In the genomic region with DNA sequence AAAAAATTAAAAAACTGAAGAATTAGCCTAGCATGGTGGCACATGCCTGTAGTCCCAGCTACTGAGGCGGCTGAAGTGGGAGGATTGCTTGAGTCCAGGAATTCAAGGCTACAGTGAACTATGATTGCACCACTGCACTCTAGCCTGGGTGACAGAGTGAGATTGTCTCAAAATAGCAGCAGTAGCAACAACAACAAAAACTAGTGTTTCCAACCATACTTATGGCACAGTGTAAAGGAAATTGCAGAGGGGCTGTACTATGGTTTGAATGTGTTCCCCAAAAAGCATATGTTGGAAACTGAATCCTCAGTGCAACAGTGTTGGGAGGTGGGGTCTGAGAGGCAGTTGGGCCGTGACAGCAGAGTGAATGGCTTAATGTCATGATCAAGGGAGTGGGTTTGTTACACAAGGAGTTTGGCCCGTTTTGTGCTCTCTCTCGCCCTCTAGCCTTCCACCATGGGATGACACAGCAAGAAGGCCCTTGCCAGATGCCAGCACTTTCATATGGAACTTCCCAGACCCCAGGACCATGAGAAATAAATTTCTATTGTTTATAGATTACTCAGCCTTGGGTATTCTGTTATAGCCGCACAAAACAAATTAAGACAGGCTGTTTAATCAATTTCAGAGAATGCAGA, we compare ENCODE assay signal across 13 cellular contexts.
DNase-seq lines count a peak whose midpoint lies in the region; ATAC-seq and TF ChIP-seq lines count a peak whose summit lies in the region.
"Had no signal": no experiment of that assay in that cellular context is flagged by ENCODE, and none has a peak within 500 bp of the region (broad histone marks: within the 10 kb centered on the region; RNA-seq: fewer than 3 reads in every experiment).

No MANE protein-coding gene starts in this region.

- H4K20me1 ChIP-seq in KMS-11 (ENCODE audit: insufficient read depth) = no peaks in the 10 kb centered on the region
- no peaks in the 10 kb centered on the region for H4K20me1 ChIP-seq in osteoblast (ENCODE audit: insufficient read depth, low read length)

- peak; percentile 36; the same call in 1 of the 2 replicates for TF ChIP-seq CTCF in KMS-11 (conservative IDR thresholded peaks at IDR 0.05; ENCODE audit: low read depth, low read length)
- peak; percentile 10 for TF ChIP-seq CTCF in osteoblast (IDR thresholded peaks at IDR 0.05; ENCODE audit: extremely low read depth, low read depth, low read length)
- no peak for TF ChIP-seq CTCF in stomach (IDR thresholded peaks at IDR 0.05)

- intact Hi-C loops in stomach (cut with DNase I; ENCODE audit: low total_unique reads) = no loop called here

- H3K9me3 ChIP-seq in osteoblast (ENCODE audit: low read depth, low read length) (no peaks in the 10 kb centered on the region), stomach (no peaks in the 10 kb centered on the region)
- H3K9me3 ChIP-seq: adrenal gland, suprapubic skin had no signal

- no peaks in the 10 kb centered on the region for H3K9me3 Mint-ChIP-seq in activated T-helper 17 cell treated with anti-CD3 and anti-CD28 coated beads, Interleukin-2, amount 50 U/mL, for 72 hours

- H3K4me2 ChIP-seq in KMS-11 (no peak overlapping the region), osteoblast (ENCODE audit: insufficient read depth, low read length) (no peak overlapping the region)

- H2AFZ ChIP-seq in KMS-11 (ENCODE audit: low read depth) = no peak overlapping the region
- H2AFZ ChIP-seq in osteoblast (ENCODE audit: low read length) = no peak overlapping the region

- H3K27me3 ChIP-seq in KMS-11 (ENCODE audit: insufficient read depth, low read depth) = 0 out of 2 replicates have a peak, but pooled peaks cover 5% of the 10 kb centered on the region
- no peaks in the 10 kb centered on the region for H3K27me3 ChIP-seq in osteoblast (ENCODE audit: insufficient read depth, low read length)
- peaks cover 0 to 4% (median 0%) of the 10 kb centered on the region in 3 donors for H3K27me3 ChIP-seq in stomach
- H3K27me3 ChIP-seq: adrenal gland, suprapubic skin had no signal

- H3K36me3 ChIP-seq in KMS-11 (ENCODE audit: insufficient read depth) (no peaks in the 10 kb centered on the region), osteoblast (ENCODE audit: insufficient read depth, low read length) (no peaks in the 10 kb centered on the region), stomach (no peaks in the 10 kb centered on the region)
- H3K36me3 ChIP-seq: adrenal gland, suprapubic skin had no signal

- no peaks in the 10 kb centered on the region for H3K27me3 Mint-ChIP-seq in activated T-helper 17 cell treated with anti-CD3 and anti-CD28 coated beads, Interleukin-2, amount 50 U/mL, for 72 hours

- H3K4me3 ChIP-seq in KMS-11 (IDR thresholded peaks at IDR 0.05; ENCODE audit: insufficient read depth, low read depth, low read length) (no peak overlapping the region), osteoblast (ENCODE audit: insufficient read depth, low read length) (no peak overlapping the region), stomach (no peak overlapping the region)
- H3K4me3 ChIP-seq: adrenal gland, suprapubic skin had no signal

- no peak for TF ChIP-seq EP300 in stomach (IDR thresholded peaks at IDR 0.05)

- no peaks in the 10 kb centered on the region for H3K4me1 ChIP-seq in KMS-11 (ENCODE audit: low read depth, poor library complexity, severe bottlenecking)
- H3K4me1 ChIP-seq in osteoblast (ENCODE audit: insufficient read depth, low read length) = no peaks in the 10 kb centered on the region
- no peaks in the 10 kb centered on the region for H3K4me1 ChIP-seq in stomach
- H3K4me1 ChIP-seq: adrenal gland, suprapubic skin had no signal

- H3K4me3 Mint-ChIP-seq in activated T-helper 17 cell treated with anti-CD3 and anti-CD28 coated beads, Interleukin-2, amount 50 U/mL, for 72 hours = no peak overlapping the region

- H3K79me2 ChIP-seq in KMS-11 (ENCODE audit: insufficient read depth, low read depth) (no peaks in the 10 kb centered on the region), osteoblast (ENCODE audit: insufficient read depth, low read length) (no peaks in the 10 kb centered on the region)

- H3K27ac ChIP-seq in KMS-11 (no peak overlapping the region), osteoblast (ENCODE audit: low read depth, low read length) (no peak overlapping the region), stomach (no peak overlapping the region)
- H3K27ac ChIP-seq: adrenal gland, suprapubic skin had no signal

- WGBS in stomach, 5 donors = 66 to 71% (median 69%) methylated on average over 5 of the region's 5 CpGs

- H3K9ac ChIP-seq in KMS-11 = no peak overlapping the region

- DNase-seq in SKM-1 (lab: John Stamatoyannopoulos, UW; ENCODE audit: unreplicated experiment) (peak; percentile 5), SKM-1 treated with dmso at 0.1 percent for 144 hours (lab: John Stamatoyannopoulos, UW; ENCODE audit: unreplicated experiment) (no peak), osteoblast (ENCODE audit: insufficient read length, low spot score, missing footprints) (no peak), stomach (no peak)
- no peak for DNase-seq in stimulated activated CD4-positive, alpha-beta T cell treated with anti-CD3 and anti-CD28 coated beads, Interleukin-4, amount 100 ng/mL, for 24 hours
- DNase-seq: GDM1, NCI-H1048, NCI-H526 treated with DMSO at 0.1 percent for 48 hours had no signal

- ATAC-seq in activated T-helper 17 cell treated with anti-CD3 and anti-CD28 coated beads, Interleukin-2, amount 50 U/mL, for 72 hours (replicated peaks) = no peak
- no peak for ATAC-seq in esophagus mucosa

- H3K36me3 Mint-ChIP-seq in activated T-helper 17 cell treated with anti-CD3 and anti-CD28 coated beads, Interleukin-2, amount 50 U/mL, for 72 hours (ENCODE audit: low read depth) = no peaks in the 10 kb centered on the region

- H3K4me1 Mint-ChIP-seq in activated T-helper 17 cell treated with anti-CD3 and anti-CD28 coated beads, Interleukin-2, amount 50 U/mL, for 72 hours = no peaks in the 10 kb centered on the region

- no peak for TF ChIP-seq POLR2A in stomach (IDR thresholded peaks at IDR 0.05)

- peak overlapping the region; percentile 40 for H3K27ac Mint-ChIP-seq in activated T-helper 17 cell treated with anti-CD3 and anti-CD28 coated beads, Interleukin-2, amount 50 U/mL, for 72 hours

Comparison
In these comparisons a context has a peak if more than half of its experiments do, and no peak if none do; other contexts are left out.
1. CTCF ChIP-seq: peak in KMS-11 (single experiment) and osteoblast (single experiment); none in stomach (0 of 7).